Comparison of ENCODE assay signal across 7 cellular contexts in the genomic region with DNA sequence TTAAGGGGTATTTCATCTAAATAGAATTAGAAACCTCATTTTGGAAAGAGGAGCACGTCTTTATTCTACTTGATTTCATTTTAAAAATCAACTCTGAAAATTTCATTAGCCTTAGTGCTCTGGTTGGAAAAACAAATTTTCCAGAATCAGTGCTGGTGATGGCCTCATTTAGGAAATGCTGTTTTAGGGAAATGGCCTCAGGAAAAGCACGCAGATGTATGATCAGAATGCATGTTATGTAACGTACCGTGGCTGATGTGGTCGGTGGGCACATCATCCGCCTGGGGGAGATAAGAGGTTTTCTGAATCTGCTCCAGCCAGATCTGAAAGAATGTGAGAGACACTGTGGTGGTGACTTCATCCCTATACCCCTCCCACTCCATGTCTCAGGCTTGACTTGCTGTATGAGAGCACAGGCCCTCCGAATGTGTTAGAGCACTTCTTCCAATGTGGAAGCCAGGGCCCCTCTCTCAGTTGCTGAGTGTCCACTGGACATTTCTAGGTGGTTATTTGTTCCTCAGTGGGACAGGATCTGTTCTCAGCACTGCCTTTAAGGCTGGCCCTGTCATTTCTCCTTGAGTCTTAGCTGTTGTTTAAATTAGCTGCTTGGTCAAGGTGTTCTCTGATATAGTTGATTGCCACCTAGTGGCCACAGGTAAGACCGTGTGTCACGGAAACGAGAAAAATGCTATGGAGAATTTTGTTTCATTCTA.
DNase-seq lines count a peak whose midpoint lies in the region; ATAC-seq, FAIRE-seq and TF ChIP-seq lines count a peak whose summit lies in the region.

No MANE protein-coding gene starts in this region.

- TF ChIP-seq POLR2A in body of pancreas (IDR thresholded peaks at IDR 0.05), result no peak

- H3K27ac ChIP-seq in SK-N-SH (ENCODE audit: low read depth in 2 of 2, low read length in 1 of 2) (peak overlapping the region; percentile 28 to 86; a peak in 3 of 4 replicates), body of pancreas (no peak overlapping the region), kidney (ENCODE audit: low read depth in 2 of 2, low read length in 2 of 2) (no peak overlapping the region)

- peak in 1 of 2 experiments; percentile 70; a peak in 1 of 4 replicates for TF ChIP-seq EP300 in SK-N-SH (IDR thresholded peaks at IDR 0.05; ENCODE audit: borderline replicate concordance in 1 of 2, low read depth in 1 of 2, low read length in 1 of 2)

- TF ChIP-seq CTCF in SK-N-SH (IDR thresholded peaks at IDR 0.05) (peak; percentile 86), body of pancreas (IDR thresholded peaks at IDR 0.05) (peak; percentile 31 to 96 (median 90)), kidney (IDR thresholded peaks at IDR 0.05; ENCODE audit: borderline replicate concordance, extremely low read depth, insufficient read depth) (peak; percentile 70)

- H3K36me3 ChIP-seq in SK-N-SH (replicated peaks in 1 of 2; ENCODE audit: control insufficient read depth in 1 of 2, insufficient read depth in 2 of 2, low read length in 1 of 2) (no peaks in the 10 kb centered on the region), body of pancreas (replicated peaks in 1 of 2; ENCODE audit: insufficient read depth in 1 of 2, low read depth in 2 of 2) (no peaks in the 10 kb centered on the region), kidney (ENCODE audit: control insufficient read depth in 1 of 2, insufficient read depth in 2 of 2, low read length in 2 of 2) (no peaks in the 10 kb centered on the region)

- peaks cover 4% of the 10 kb centered on the region; the same call in 1 of the 2 replicates for H3K79me2 ChIP-seq in SK-N-SH (ENCODE audit: insufficient read depth)

- no peaks in the 10 kb centered on the region for H3K9me2 ChIP-seq in SK-N-SH

- H3K9ac ChIP-seq in SK-N-SH (no peak overlapping the region), kidney (ENCODE audit: low read length in 2 of 2) (no peak overlapping the region)

- FAIRE-seq in kidney (lab: Jason Lieb, UNC), result peak; percentile 50

- 34% methylated on average over 10 of the region's 10 CpGs for WGBS in SK-N-SH (ENCODE audit: low lambda C conversion rate)
- 53 to 59% methylated on average over 10 of the region's 10 CpGs for WGBS in body of pancreas, 2 donors

- no peak overlapping the region for H3K4me3 ChIP-seq in SK-N-SH (ENCODE audit: low read depth in 2 of 2, low read length in 1 of 2)
- no peak overlapping the region for H3K4me3 ChIP-seq in body of pancreas
- no peak overlapping the region for H3K4me3 ChIP-seq in kidney (ENCODE audit: low read length in 2 of 2)

- in situ Hi-C loops in KBM-7 (cut with MboI; ENCODE audit: low pct_unique_long_range_greater_than_20kb, low sequenced_read_pairs), result no loop called here

- peak overlapping the region; percentile 24; the same call in 1 of the 2 replicates for H3K4me2 ChIP-seq in SK-N-SH

- H3F3A ChIP-seq in SK-N-SH (replicated peaks; ENCODE audit: insufficient read depth), result no peaks in the 10 kb centered on the region

- H3K27me3 ChIP-seq in SK-N-SH (ENCODE audit: insufficient read depth), result no peaks in the 10 kb centered on the region
- no peaks in the 10 kb centered on the region for H3K27me3 ChIP-seq in body of pancreas

- POLR2A ChIA-PET in SK-N-SH (lab: Yijun Ruan, JAX), result no interaction called here

- no peaks in the 10 kb centered on the region for H4K20me1 ChIP-seq in SK-N-SH (ENCODE audit: insufficient read depth)

- TF ChIP-seq RAD21 in SK-N-SH (IDR thresholded peaks at IDR 0.05; ENCODE audit: low read length), result peak; percentile 79

- H3K4me1 ChIP-seq in SK-N-SH (ENCODE audit: control insufficient read depth in 1 of 2, insufficient read depth in 2 of 2, low read depth in 1 of 2, low read length in 1 of 2) (peaks cover 18 to 76% of the 10 kb centered on the region in 2 experiments), body of pancreas (peaks cover 44% of the 10 kb centered on the region), kidney (ENCODE audit: control insufficient read depth in 1 of 2, insufficient read depth in 1 of 2, low read depth in 1 of 2, low read length in 2 of 2) (peaks cover 8 to 11% of the 10 kb centered on the region in 2 donors)

- no peak overlapping the region for H2AFZ ChIP-seq in SK-N-SH (ENCODE audit: low read depth)

- CTCF ChIA-PET in SK-N-SH (lab: Yijun Ruan, JAX), result interaction anchor here (0.6 to 27.9 kb wide), 34 partner anchors 9 to 547 kb away, joined by 3 to 1285 read pairs (median 4); a partner anchor contains a TSS

- intact Hi-C loops in body of pancreas (cut with DNase I), result no loop called here
- intact Hi-C loops in kidney (cut with DNase I), result loop anchor here (10.0 kb wide), 1 partner anchor 92 kb away; a partner anchor contains a TSS

- H3K9me3 ChIP-seq in SK-N-SH (no peaks in the 10 kb centered on the region), body of pancreas (no peaks in the 10 kb centered on the region), kidney (ENCODE audit: control insufficient read depth in 1 of 2, low read length in 2 of 2) (no peaks in the 10 kb centered on the region)

- ATAC-seq in GM21619 (IDR thresholded peaks at IDR 0.05; ENCODE audit: unreplicated experiment) (peak; percentile 89), body of pancreas (peak; percentile 69)

- peak; percentile 43 for DNase-seq in GF-D8 (lab: John Stamatoyannopoulos, UW)
- DNase-seq in KBM-7, result peak; percentile 73
- peak; percentile 68 for DNase-seq in SK-N-SH
- peak; percentile 60 to 75 (median 68) for DNase-seq in body of pancreas
- DNase-seq in kidney, result no peak
- peak; percentile 16 for DNase-seq in stimulated activated CD4-positive, alpha-beta T cell treated with anti-CD3 and anti-CD28 coated beads, Interleukin-4, amount 100 ng/mL, for 1 hour

TF ChIP-seq in SK-N-SH, 30 proteins besides CTCF, POLR2A, EP300 and RAD21:
- TF ChIP-seq TCF12 (IDR thresholded peaks at IDR 0.05) (peak; percentile 7; the same call in 1 of the 2 replicates), SMC3 (IDR thresholded peaks at IDR 0.05; ENCODE audit: low read depth, low read length) (peak; percentile 74), NRF1 (IDR thresholded peaks at IDR 0.05; ENCODE audit: low read depth, low read length) (no peak), FOXJ3 (CRISPR knock-in tag; IDR thresholded peaks at IDR 0.05) (no peak), GATA2 (CRISPR knock-in tag; IDR thresholded peaks at IDR 0.05) (peak; percentile 46; the same call in 1 of the 2 replicates), MXI1 (IDR thresholded peaks at IDR 0.05; ENCODE audit: low read depth, low read length) (no peak), EZH2phosphoT487 (IDR thresholded peaks at IDR 0.05; ENCODE audit: borderline replicate concordance, low read depth) (no peak), ELF1 (IDR thresholded peaks at IDR 0.05) (no peak), YY1 (IDR thresholded peaks at IDR 0.05; ENCODE audit: low read depth) (no peak), SIN3A (IDR thresholded peaks at IDR 0.05; ENCODE audit: borderline replicate concordance, low read depth, low read length) (no peak), JUND (IDR thresholded peaks at IDR 0.05) (no peak), RXRA (IDR thresholded peaks at IDR 0.05; ENCODE audit: borderline replicate concordance, low read depth) (no peak), TAF1 (IDR thresholded peaks at IDR 0.05; ENCODE audit: borderline replicate concordance, low read depth, low read length) (no peak), CHD2 (IDR thresholded peaks at IDR 0.05; ENCODE audit: low read length, partially characterized antibody) (no peak), POLR2AphosphoS5 (IDR thresholded peaks at IDR 0.05; ENCODE audit: low read depth, low read length) (no peak), RCOR1 (IDR thresholded peaks at IDR 0.05; ENCODE audit: low read length) (peak; percentile 77; the same call in 1 of the 2 replicates)
- TF ChIP-seq, protein P1, sequence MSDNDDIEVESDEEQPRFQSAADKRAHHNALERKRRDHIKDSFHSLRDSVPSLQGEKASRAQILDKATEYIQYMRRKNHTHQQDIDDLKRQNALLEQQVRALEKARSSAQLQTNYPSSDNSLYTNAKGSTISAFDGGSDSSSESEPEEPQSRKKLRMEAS (IDR thresholded peaks at IDR 0.05; ENCODE audit: low read depth), result no peak
- TF ChIP-seq, protein P2, sequence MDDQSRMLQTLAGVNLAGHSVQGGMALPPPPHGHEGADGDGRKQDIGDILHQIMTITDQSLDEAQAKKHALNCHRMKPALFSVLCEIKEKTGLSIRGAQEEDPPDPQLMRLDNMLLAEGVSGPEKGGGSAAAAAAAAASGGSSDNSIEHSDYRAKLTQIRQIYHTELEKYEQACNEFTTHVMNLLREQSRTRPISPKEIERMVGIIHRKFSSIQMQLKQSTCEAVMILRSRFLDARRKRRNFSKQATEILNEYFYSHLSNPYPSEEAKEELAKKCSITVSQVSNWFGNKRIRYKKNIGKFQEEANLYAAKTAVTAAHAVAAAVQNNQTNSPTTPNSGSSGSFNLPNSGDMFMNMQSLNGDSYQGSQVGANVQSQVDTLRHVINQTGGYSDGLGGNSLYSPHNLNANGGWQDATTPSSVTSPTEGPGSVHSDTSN (IDR thresholded peaks at IDR 0.05), result no peak

Comparison
In these comparisons a context has a peak if more than half of its experiments do, and no peak if none do; other contexts are left out.
1. H3K27ac ChIP-seq: peak in SK-N-SH (2 of 2); none in body of pancreas (0 of 4) and kidney (0 of 2).
2. Peak in every context shown above with its lines, with median percentiles within 50 percentile points of each other: CTCF ChIP-seq.